Comparison of ENCODE assay signal across 22 cellular contexts in genomic region chr1:223754681-223755431, GRCh38.
"Had no signal": no experiment of that assay in that cellular context is flagged by ENCODE, and none has a peak within 500 bp of the region (broad histone marks: within the 10 kb centered on the region; RNA-seq: fewer than 3 reads in every experiment).

No MANE protein-coding gene starts in this region.

- H3K4me1 ChIP-seq: gastrocnemius medialis, tibial artery had no signal

- H3K27me3 Mint-ChIP-seq: activated CD4-positive, alpha-beta memory T cell treated with anti-CD3 and anti-CD28 coated beads for 36 hours; activated naive CD4-positive, alpha-beta T cell treated with anti-CD3 and anti-CD28 coated beads, Interleukin-2, amount 10 ng/mL, durations not matched to agents 7 days and 5 days; effector memory CD8-positive, alpha-beta T cell; naive B cell; T-helper 17 cell had no signal

- H3K27ac Mint-ChIP-seq: activated CD4-positive, alpha-beta memory T cell treated with anti-CD3 and anti-CD28 coated beads for 36 hours; activated naive CD4-positive, alpha-beta T cell treated with anti-CD3 and anti-CD28 coated beads, Interleukin-2, amount 10 ng/mL, durations not matched to agents 7 days and 5 days; T-helper 17 cell had no signal

- H3K9me3 ChIP-seq: esophagus muscularis mucosa, gastrocnemius medialis, tibial artery had no signal

- H3K4me3 Mint-ChIP-seq: activated CD4-positive, alpha-beta memory T cell treated with anti-CD3 and anti-CD28 coated beads for 36 hours; activated naive CD4-positive, alpha-beta T cell treated with anti-CD3 and anti-CD28 coated beads, Interleukin-2, amount 10 ng/mL, durations not matched to agents 7 days and 5 days; effector memory CD8-positive, alpha-beta T cell; naive B cell; T-helper 17 cell had no signal

- DNase-seq: activated CD4-positive, alpha-beta memory T cell treated with anti-CD3 and anti-CD28 coated beads for 36 hours; activated CD4-positive, alpha-beta T cell treated with anti-CD3 and anti-CD28 coated beads for 48 hours; activated CD4-positive, CD25-positive, alpha-beta regulatory T cell; activated effector memory CD4-positive, alpha-beta T cell treated with anti-CD3 and anti-CD28 coated beads, Interleukin-2, amount 50 U/mL, for 16 hours; effector memory CD8-positive, alpha-beta T cell; gastrocnemius medialis; islet precursor cell; left colon; mesendoderm; naive B cell; occipital lobe; small intestine; stimulated activated CD4-positive, alpha-beta T cell treated with anti-CD3 and anti-CD28 coated beads, Interleukin-15, amount 100 ng/mL, for 24 hours; stimulated activated CD8-positive, alpha-beta memory T cell treated with anti-CD3 and anti-CD28 coated beads, Interleukin-4, amount 100 ng/mL, for 48 hours; stimulated activated naive CD4-positive, alpha-beta T cell; SW 1271; T-helper 17 cell; tibial artery had no signal

- FAIRE-seq: colon, small intestine had no signal

- H3K4me1 Mint-ChIP-seq: naive B cell had no signal

- H3K27me3 ChIP-seq: cardiac muscle cell, esophagus muscularis mucosa, gastrocnemius medialis, tibial artery had no signal

- H3K27ac ChIP-seq: cardiac muscle cell, esophagus muscularis mucosa, gastrocnemius medialis, tibial artery had no signal

- H3K9me3 Mint-ChIP-seq: activated CD4-positive, alpha-beta memory T cell treated with anti-CD3 and anti-CD28 coated beads for 36 hours; activated naive CD4-positive, alpha-beta T cell treated with anti-CD3 and anti-CD28 coated beads, Interleukin-2, amount 10 ng/mL, durations not matched to agents 7 days and 5 days; effector memory CD8-positive, alpha-beta T cell; naive B cell had no signal

- H3K4me3 ChIP-seq: cardiac muscle cell, esophagus muscularis mucosa, gastrocnemius medialis, tibial artery had no signal

- ATAC-seq: effector memory CD8-positive, alpha-beta T cell; gastrocnemius medialis; T-helper 17 cell had no signal
